ENCODE assay signal across 8 cellular contexts in genomic region chr12:6336859-6337744, GRCh38. TPM values are rescaled to one million over a fixed set of nuclear protein-coding genes. Genes with fewer than 3 reads are reported as not detected.
DNase-seq lines count a peak whose midpoint lies in the region; ATAC-seq and TF ChIP-seq lines count a peak whose summit lies in the region.

No MANE protein-coding gene starts in this region.

- no peak overlapping the region for H3K27ac Mint-ChIP-seq in Calu3 (ENCODE audit: unreplicated experiment)
- H3K27ac Mint-ChIP-seq in activated naive CD8-positive, alpha-beta T cell treated with anti-CD3 and anti-CD28 coated beads for 36 hours = no peak overlapping the region

- TF ChIP-seq CTCF in Calu3 (IDR thresholded peaks at IDR 0.05; ENCODE audit: unreplicated experiment) = no peak

- no peak overlapping the region for H3K4me3 Mint-ChIP-seq in Calu3 (ENCODE audit: low read depth, unreplicated experiment)
- no peak overlapping the region for H3K4me3 Mint-ChIP-seq in activated naive CD8-positive, alpha-beta T cell treated with anti-CD3 and anti-CD28 coated beads for 36 hours

- CTCF ChIA-PET in Calu3 (lab: Charles Lee) = interaction anchor here (0.6 to 3.5 kb wide), 13 partner anchors 9 to 349 kb away, joined by 3 to 25 read pairs (median 5); partner anchors contain the start of genes LTBR and TAPBPL

- no peak for ATAC-seq in GM18519 (IDR thresholded peaks at IDR 0.05; ENCODE audit: low FRiP score, unreplicated experiment)

- H3K9me3 ChIP-seq in iPS-20b (ENCODE audit: insufficient read depth, low read depth, low read length) = no peaks in the 10 kb centered on the region

- TSS peak; percentile 69 for BruUV-seq in Calu3 (replicated peaks; lab: Mats Ljungman, UMichigan)

- no peaks in the 10 kb centered on the region for H3K27me3 ChIP-seq in iPS-20b (ENCODE audit: insufficient read depth, low read length)

- peaks cover 41% of the 10 kb centered on the region for H3K4me1 Mint-ChIP-seq in Calu3 (ENCODE audit: low read depth, unreplicated experiment)
- H3K4me1 Mint-ChIP-seq in activated naive CD8-positive, alpha-beta T cell treated with anti-CD3 and anti-CD28 coated beads for 36 hours = peaks cover 47% of the 10 kb centered on the region

- peak overlapping the region; percentile 85 for H3K27ac ChIP-seq in iPS-20b (ENCODE audit: low read length)

- no peaks in the 10 kb centered on the region for H3K27me3 Mint-ChIP-seq in Calu3 (ENCODE audit: unreplicated experiment)
- H3K27me3 Mint-ChIP-seq in activated naive CD8-positive, alpha-beta T cell treated with anti-CD3 and anti-CD28 coated beads for 36 hours = no peaks in the 10 kb centered on the region

- peak overlapping the region; percentile 79 for H3K9ac ChIP-seq in iPS-20b (ENCODE audit: low read depth, low read length)

- intact Hi-C loops in Calu3 (cut with micrococcal nuclease; ENCODE audit: unreplicated experiment) = loop anchor here (5.0 kb wide), 1 partner anchor 130 kb away; no protein-coding TSS in a partner anchor

- H3K36me3 ChIP-seq in iPS-20b (ENCODE audit: insufficient read depth, low read depth, low read length) = peaks cover 28% of the 10 kb centered on the region

- H3K4me1 ChIP-seq in iPS-20b (ENCODE audit: insufficient read depth, low read length) = peaks cover 48% of the 10 kb centered on the region

- no peaks in the 10 kb centered on the region for H3K9me3 Mint-ChIP-seq in Calu3 (ENCODE audit: low read depth, unreplicated experiment)
- H3K9me3 Mint-ChIP-seq in activated naive CD8-positive, alpha-beta T cell treated with anti-CD3 and anti-CD28 coated beads for 36 hours = no peaks in the 10 kb centered on the region

- H3K4me3 ChIP-seq in iPS-20b (ENCODE audit: low read length) = peak overlapping the region; percentile 61

- peaks cover 30% of the 10 kb centered on the region for H3K36me3 Mint-ChIP-seq in Calu3 (ENCODE audit: insufficient read depth, unreplicated experiment)
- peaks cover 30% of the 10 kb centered on the region for H3K36me3 Mint-ChIP-seq in activated naive CD8-positive, alpha-beta T cell treated with anti-CD3 and anti-CD28 coated beads for 36 hours

- DNase-seq in Calu3 = no peak
- DNase-seq in NOMO-1 treated with DMSO at 0.1 percent for 48 hours (lab: John Stamatoyannopoulos, UW; ENCODE audit: unreplicated experiment) = peak; percentile 29
- DNase-seq in activated naive CD8-positive, alpha-beta T cell treated with anti-CD3 and anti-CD28 coated beads for 36 hours = peak; percentile 61
- peak; percentile 30 for DNase-seq in stimulated activated naive CD4-positive, alpha-beta T cell treated with Interleukin-2 at 50 U/mL for 16 hours (lab: John Stamatoyannopoulos, UW)
- DNase-seq in NCI-H2227 treated with DMSO at 0.1 percent for 48 hours (lab: John Stamatoyannopoulos, UW) = no peak
- DNase-seq in mesenteric fat pad (ENCODE audit: low spot score) = no peak

RNA-seq across cellular contexts. Expression of gene TNFRSF1A, which starts 4.8 kb away (rescaled TPM):
- total RNA-seq in Calu3 (2022) (76.7 and 79.3 TPM in 2 replicates), mesenteric fat pad (264 TPM)
- 10 to 100 TPM; 44.8 to 49.1 TPM for total RNA-seq in activated naive CD8-positive, alpha-beta T cell treated with anti-CD3 and anti-CD28 coated beads for 36 hours

RNA-seq across cellular contexts. Expression of gene PLEKHG6, which starts 26.6 kb away (rescaled TPM):
- total RNA-seq in Calu3 (2022) (25.1 and 32.3 TPM in 2 replicates), mesenteric fat pad (52.2 TPM)
- total RNA-seq in activated naive CD8-positive, alpha-beta T cell treated with anti-CD3 and anti-CD28 coated beads for 36 hours = under 1 TPM; 0.10 to 0.52 TPM

RNA-seq across cellular contexts. Expression of gene SCNN1A, which starts 38.3 kb away (rescaled TPM):
- total RNA-seq in Calu3 (2022) (36.5 and 53.5 TPM in 2 replicates), mesenteric fat pad (3.3 TPM)
- 1 to 10 TPM; 2.7 to 3.7 TPM for total RNA-seq in activated naive CD8-positive, alpha-beta T cell treated with anti-CD3 and anti-CD28 coated beads for 36 hours

RNA-seq across cellular contexts. Expression of gene LTBR, which starts 46.9 kb away (rescaled TPM):
- 165 and 167 TPM in 2 replicates for total RNA-seq in Calu3 (2022)
- 1 to 10 TPM; 1.1 to 1.5 TPM for total RNA-seq in activated naive CD8-positive, alpha-beta T cell treated with anti-CD3 and anti-CD28 coated beads for 36 hours
- total RNA-seq in mesenteric fat pad = 161 TPM

Comparison
In these comparisons a context has a peak if more than half of its experiments do, and no peak if none do; other contexts are left out.
1. DNase-seq: peak in NOMO-1 treated with DMSO at 0.1 percent for 48 hours (single experiment), activated naive CD8-positive, alpha-beta T cell treated with anti-CD3 and anti-CD28 coated beads for 36 hours (single experiment) and stimulated activated naive CD4-positive, alpha-beta T cell treated with Interleukin-2 at 50 U/mL for 16 hours (single experiment); none in Calu3 (single experiment), NCI-H2227 treated with DMSO at 0.1 percent for 48 hours (single experiment) and mesenteric fat pad (single experiment).
2. RNA of gene PLEKHG6, which starts 26.6 kb away (total RNA-seq): 52.2 TPM in mesenteric fat pad (single experiment) and 25.1 to 32.3 TPM in Calu3; 0.10 to 0.52 TPM in activated naive CD8-positive, alpha-beta T cell treated with anti-CD3 and anti-CD28 coated beads for 36 hours; every median in the first group is over 10 times any median in the second.